In genomic region chr2:75416420-75417342, GRCh38 we compare ENCODE assay signal across 8 cellular contexts.
A peak's percentile ranks its signal among the peaks of the same experiment; 100 is the strongest.
DNase-seq lines count a peak whose midpoint lies in the region; ATAC-seq and TF ChIP-seq lines count a peak whose summit lies in the region.

No MANE protein-coding gene starts in this region.

- peak overlapping the region; percentile 57 to 68 for H3K27ac Mint-ChIP-seq in natural killer cell
- H3K27ac Mint-ChIP-seq in natural killer cell treated with Interleukin-12 subunit alpha and Interleukin-12 subunit beta and Interleukin-15 and Interleukin-18, amount 100 ng/mL, for 72 hours, result no peak overlapping the region
- peak overlapping the region; percentile 85 for H3K27ac Mint-ChIP-seq in activated naive CD8-positive, alpha-beta T cell
- H3K27ac Mint-ChIP-seq in stimulated activated effector memory CD8-positive, alpha-beta T cell treated with anti-CD3 and anti-CD28 coated beads, Interleukin-12 subunit alpha, Interleukin-12 subunit beta, amount 100 ng/mL, for 72 hours, result no peak overlapping the region

- DNase-seq in natural killer cell (no peak), NCI-H2029 treated with DMSO at 0.1 percent for 48 hours (lab: John Stamatoyannopoulos, UW) (no peak), cerebellum (ENCODE audit: low spot score) (no peak)
- no peak for DNase-seq in natural killer cell treated with Interleukin-12 subunit alpha and Interleukin-12 subunit beta and Interleukin-15 and Interleukin-18, amount 100 ng/mL, for 72 hours (ENCODE audit: low spot score)
- DNase-seq in stimulated activated effector memory CD8-positive, alpha-beta T cell treated with anti-CD3 and anti-CD28 coated beads, Interleukin-12 subunit alpha, Interleukin-12 subunit beta, amount 100 ng/mL, for 72 hours (ENCODE audit: low spot score in 2 of 2), result no peak
- no peak for DNase-seq in activated CD4-positive, alpha-beta T cell treated with anti-CD3 and anti-CD28 coated beads for 48 hours

- H3K27me3 Mint-ChIP-seq in natural killer cell (ENCODE audit: low read depth in 2 of 2), result peaks cover 0 to 5% of the 10 kb centered on the region in 2 donors
- peaks cover 0 to 5% of the 10 kb centered on the region in 2 donors for H3K27me3 Mint-ChIP-seq in natural killer cell treated with Interleukin-12 subunit alpha and Interleukin-12 subunit beta and Interleukin-15 and Interleukin-18, amount 100 ng/mL, for 72 hours
- H3K27me3 Mint-ChIP-seq in activated naive CD8-positive, alpha-beta T cell, result no peaks in the 10 kb centered on the region

- intact Hi-C loops in natural killer cell (cut with micrococcal nuclease), result no loop called here

- H3K9me3 Mint-ChIP-seq in natural killer cell, result peaks cover 0 to 3% of the 10 kb centered on the region in 2 donors
- peaks cover 3% of the 10 kb centered on the region for H3K9me3 Mint-ChIP-seq in natural killer cell treated with Interleukin-12 subunit alpha and Interleukin-12 subunit beta and Interleukin-15 and Interleukin-18, amount 100 ng/mL, for 72 hours
- peaks cover 6% of the 10 kb centered on the region for H3K9me3 Mint-ChIP-seq in activated naive CD8-positive, alpha-beta T cell (ENCODE audit: low read depth)
- no peaks in the 10 kb centered on the region for H3K9me3 Mint-ChIP-seq in stimulated activated effector memory CD8-positive, alpha-beta T cell treated with anti-CD3 and anti-CD28 coated beads, Interleukin-12 subunit alpha, Interleukin-12 subunit beta, amount 100 ng/mL, for 72 hours

- H3K36me3 Mint-ChIP-seq in natural killer cell, result no peaks in the 10 kb centered on the region
- no peaks in the 10 kb centered on the region for H3K36me3 Mint-ChIP-seq in natural killer cell treated with Interleukin-12 subunit alpha and Interleukin-12 subunit beta and Interleukin-15 and Interleukin-18, amount 100 ng/mL, for 72 hours
- H3K36me3 Mint-ChIP-seq in activated naive CD8-positive, alpha-beta T cell, result peaks cover 12% of the 10 kb centered on the region
- no peaks in the 10 kb centered on the region for H3K36me3 Mint-ChIP-seq in stimulated activated effector memory CD8-positive, alpha-beta T cell treated with anti-CD3 and anti-CD28 coated beads, Interleukin-12 subunit alpha, Interleukin-12 subunit beta, amount 100 ng/mL, for 72 hours

- ATAC-seq in natural killer cell (peak in 2 of 3 donors; percentile 40 to 74), HG03039 (IDR thresholded peaks at IDR 0.05; ENCODE audit: unreplicated experiment) (peak; percentile 46)
- ATAC-seq in natural killer cell treated with Interleukin-12 subunit alpha and Interleukin-12 subunit beta and Interleukin-15 and Interleukin-18, amount 100 ng/mL, for 72 hours, result no peak
- ATAC-seq in stimulated activated effector memory CD8-positive, alpha-beta T cell treated with anti-CD3 and anti-CD28 coated beads, Interleukin-12 subunit alpha, Interleukin-12 subunit beta, amount 100 ng/mL, for 72 hours, result no peak

- H3K4me3 Mint-ChIP-seq in natural killer cell, result peak overlapping the region; percentile 50
- no peak overlapping the region for H3K4me3 Mint-ChIP-seq in natural killer cell treated with Interleukin-12 subunit alpha and Interleukin-12 subunit beta and Interleukin-15 and Interleukin-18, amount 100 ng/mL, for 72 hours
- peak overlapping the region; percentile 88 for H3K4me3 Mint-ChIP-seq in activated naive CD8-positive, alpha-beta T cell
- no peak overlapping the region for H3K4me3 Mint-ChIP-seq in stimulated activated effector memory CD8-positive, alpha-beta T cell treated with anti-CD3 and anti-CD28 coated beads, Interleukin-12 subunit alpha, Interleukin-12 subunit beta, amount 100 ng/mL, for 72 hours

- peaks cover 11 to 12% of the 10 kb centered on the region in 2 donors for H3K4me1 Mint-ChIP-seq in natural killer cell
- H3K4me1 Mint-ChIP-seq in natural killer cell treated with Interleukin-12 subunit alpha and Interleukin-12 subunit beta and Interleukin-15 and Interleukin-18, amount 100 ng/mL, for 72 hours (ENCODE audit: low read depth in 2 of 2), result peaks cover 9% of the 10 kb centered on the region in 2 donors
- peaks cover 51% of the 10 kb centered on the region for H3K4me1 Mint-ChIP-seq in activated naive CD8-positive, alpha-beta T cell (ENCODE audit: low read depth)
- H3K4me1 Mint-ChIP-seq in stimulated activated effector memory CD8-positive, alpha-beta T cell treated with anti-CD3 and anti-CD28 coated beads, Interleukin-12 subunit alpha, Interleukin-12 subunit beta, amount 100 ng/mL, for 72 hours, result no peaks in the 10 kb centered on the region

- TF ChIP-seq CTCF in natural killer cell (IDR thresholded peaks at IDR 0.05), result no peak

Comparison
In these comparisons a context has a peak if more than half of its experiments do, and no peak if none do; other contexts are left out.
1. ATAC-seq: peak in natural killer cell (2 of 3) and HG03039 (single experiment); none in natural killer cell treated with Interleukin-12 subunit alpha and Interleukin-12 subunit beta and Interleukin-15 and Interleukin-18, amount 100 ng/mL, for 72 hours (0 of 2) and stimulated activated effector memory CD8-positive, alpha-beta T cell treated with anti-CD3 and anti-CD28 coated beads, Interleukin-12 subunit alpha, Interleukin-12 subunit beta, amount 100 ng/mL, for 72 hours (single experiment).
2. H3K27ac Mint-ChIP-seq: peak in natural killer cell (2 of 2) and activated naive CD8-positive, alpha-beta T cell (single experiment); none in natural killer cell treated with Interleukin-12 subunit alpha and Interleukin-12 subunit beta and Interleukin-15 and Interleukin-18, amount 100 ng/mL, for 72 hours (0 of 2) and stimulated activated effector memory CD8-positive, alpha-beta T cell treated with anti-CD3 and anti-CD28 coated beads, Interleukin-12 subunit alpha, Interleukin-12 subunit beta, amount 100 ng/mL, for 72 hours (single experiment).
3. H3K4me3 Mint-ChIP-seq: peak in natural killer cell (single experiment) and activated naive CD8-positive, alpha-beta T cell (single experiment); none in natural killer cell treated with Interleukin-12 subunit alpha and Interleukin-12 subunit beta and Interleukin-15 and Interleukin-18, amount 100 ng/mL, for 72 hours (single experiment) and stimulated activated effector memory CD8-positive, alpha-beta T cell treated with anti-CD3 and anti-CD28 coated beads, Interleukin-12 subunit alpha, Interleukin-12 subunit beta, amount 100 ng/mL, for 72 hours (single experiment).